14 cellular contexts compared by ENCODE assay signal in genomic region chr18:73774836-73775509, GRCh38.
DNase-seq lines count a peak whose midpoint lies in the region; ATAC-seq and TF ChIP-seq lines count a peak whose summit lies in the region.
"Had no signal": no experiment of that assay in that cellular context is flagged by ENCODE, and none has a peak within 500 bp of the region (broad histone marks: within the 10 kb centered on the region; RNA-seq: fewer than 3 reads in every experiment).

No MANE protein-coding gene starts in this region.

- H3K9me2 ChIP-seq in SK-N-SH: no peaks in the 10 kb centered on the region

- no peak overlapping the region for H3K27ac ChIP-seq in A673 (ENCODE audit: low read depth, low read length, poor library complexity, severe bottlenecking)
- no peak overlapping the region for H3K27ac ChIP-seq in SK-N-SH (ENCODE audit: low read depth in 2 of 2, low read length in 1 of 2)
- H3K27ac ChIP-seq: BLaER1 treated with 17β-estradiol and CSF1 and Interleukin-3, amounts not matched to agents 10 nM and 100 nM had no signal

- POLR2A ChIA-PET in A673 (lab: Charles Lee; ENCODE audit: low non-redundant PET): no interaction called here
- POLR2A ChIA-PET in SK-N-SH (lab: Yijun Ruan, JAX): no interaction called here

- H3K79me2 ChIP-seq in SK-N-SH (ENCODE audit: insufficient read depth): no peaks in the 10 kb centered on the region

- TF ChIP-seq EP300 in SK-N-SH (IDR thresholded peaks at IDR 0.05; ENCODE audit: borderline replicate concordance in 1 of 2, low read depth in 1 of 2, low read length in 1 of 2): no peak

- no peaks in the 10 kb centered on the region for H3K27me3 ChIP-seq in A673 (replicated peaks; ENCODE audit: insufficient read depth, low read depth, low read length, poor library complexity)
- H3K27me3 ChIP-seq in MG63: no peaks in the 10 kb centered on the region
- H3K27me3 ChIP-seq in SK-N-SH (ENCODE audit: insufficient read depth): peaks cover 12% of the 10 kb centered on the region; the same call in 1 of the 2 replicates
- H3K27me3 ChIP-seq: BLaER1 treated with 17β-estradiol and CSF1 and Interleukin-3, amounts not matched to agents 10 nM and 100 nM had no signal

- no peaks in the 10 kb centered on the region for H4K20me1 ChIP-seq in SK-N-SH (ENCODE audit: insufficient read depth)
- H4K20me1 ChIP-seq: BLaER1 treated with 17β-estradiol and CSF1 and Interleukin-3, amounts not matched to agents 10 nM and 100 nM had no signal

- H2AFZ ChIP-seq in SK-N-SH (ENCODE audit: low read depth): 0 out of 2 replicates have a peak overlapping the region, but pooled peaks have one; percentile 30

- WGBS in SK-N-SH (ENCODE audit: low lambda C conversion rate): 3% methylated on average over 17 of the region's 17 CpGs

- no peaks in the 10 kb centered on the region for H3K36me3 ChIP-seq in A673 (ENCODE audit: insufficient read depth, low read length, poor library complexity, severe bottlenecking)
- H3K36me3 ChIP-seq in MG63: no peaks in the 10 kb centered on the region
- H3K36me3 ChIP-seq in SK-N-SH (replicated peaks in 1 of 2; ENCODE audit: control insufficient read depth in 1 of 2, insufficient read depth in 2 of 2, low read length in 1 of 2): no peaks in the 10 kb centered on the region
- H3K36me3 ChIP-seq: BLaER1 treated with 17β-estradiol and CSF1 and Interleukin-3, amounts not matched to agents 10 nM and 100 nM had no signal

- no peak for ATAC-seq in GM21717 (IDR thresholded peaks at IDR 0.05; ENCODE audit: unreplicated experiment)

- peak; percentile 48 for TF ChIP-seq RAD21 in SK-N-SH (IDR thresholded peaks at IDR 0.05; ENCODE audit: low read length)

- TF ChIP-seq CTCF in A673 (conservative IDR thresholded peaks at IDR 0.05; ENCODE audit: low read depth, low read length): no peak
- TF ChIP-seq CTCF in SK-N-SH (IDR thresholded peaks at IDR 0.05): peak; percentile 46

- H3K4me3 ChIP-seq in A673 (ENCODE audit: low read depth, low read length, poor library complexity, severe bottlenecking) (no peak overlapping the region), MG63 (peak overlapping the region; percentile 33), SK-N-SH (ENCODE audit: low read depth in 2 of 2, low read length in 1 of 2) (peak overlapping the region in 1 of 2 experiments; percentile 24; a peak in 1 of 4 replicates)
- H3K4me3 ChIP-seq: BLaER1 treated with 17β-estradiol and CSF1 and Interleukin-3, amounts not matched to agents 10 nM and 100 nM had no signal

- peak overlapping the region; percentile 50 for H3K4me2 ChIP-seq in SK-N-SH
- H3K4me2 ChIP-seq: BLaER1 treated with 17β-estradiol and CSF1 and Interleukin-3, amounts not matched to agents 10 nM and 100 nM had no signal

- intact Hi-C loops in A673 (cut with micrococcal nuclease; ENCODE audit: unreplicated experiment): no loop called here

- no peak overlapping the region for H3K9ac ChIP-seq in SK-N-SH
- H3K9ac ChIP-seq: BLaER1 treated with 17β-estradiol and CSF1 and Interleukin-3, amounts not matched to agents 10 nM and 100 nM had no signal

- no TSS peak for BruUV-seq in A673 (replicated peaks; lab: Mats Ljungman, UMichigan)

- CTCF ChIA-PET in A673 (lab: Charles Lee): no interaction called here
- CTCF ChIA-PET in SK-N-SH (lab: Yijun Ruan, JAX): no interaction called here

- no peaks in the 10 kb centered on the region for H3K9me3 ChIP-seq in A673 (ENCODE audit: low read depth, low read length, poor library complexity, severe bottlenecking)
- H3K9me3 ChIP-seq in MG63: no peaks in the 10 kb centered on the region
- no peaks in the 10 kb centered on the region for H3K9me3 ChIP-seq in SK-N-SH

- peak; percentile 14 for DNase-seq in A673 (ENCODE audit: low spot score)
- peak; percentile 76 for DNase-seq in MG63
- DNase-seq in SK-N-SH: no peak
- DNase-seq in islet precursor cell: peak; percentile 69
- no peak for DNase-seq in DMS153 (lab: John Stamatoyannopoulos, UW)
- DNase-seq in amniotic stem cell (lab: John Stamatoyannopoulos, UW): no peak
- DNase-seq in activated CD8-positive, alpha-beta memory T cell treated with anti-CD3 and anti-CD28 coated beads for 24 hours: no peak
- DNase-seq: activated B cell treated with CpG ODN at 0.5 μM for 24 hours; activated T-cell treated with anti-CD3 and anti-CD28 coated beads, Interleukin-2, amount 50 U/mL, for 1 hour; H7; naive B cell; NCI-H187 had no signal

- H3F3A ChIP-seq in SK-N-SH (replicated peaks; ENCODE audit: insufficient read depth): no peaks in the 10 kb centered on the region

- H3K4me1 ChIP-seq in A673 (ENCODE audit: insufficient read depth, low read length, poor library complexity, severe bottlenecking) (no peaks in the 10 kb centered on the region), SK-N-SH (ENCODE audit: control insufficient read depth in 1 of 2, insufficient read depth in 2 of 2, low read depth in 1 of 2, low read length in 1 of 2) (no peaks in the 10 kb centered on the region; a peak in 1 of 4 replicates)

TF ChIP-seq in SK-N-SH, 30 proteins besides CTCF, POLR2A, EP300 and RAD21:
- TF ChIP-seq GABPA (IDR thresholded peaks at IDR 0.05; ENCODE audit: low read depth) (no peak), ZBTB33 (IDR thresholded peaks at IDR 0.05; ENCODE audit: borderline replicate concordance, low read depth) (0 out of 2 replicates have a peak, but pooled peaks have one; percentile 11), TCF12 (IDR thresholded peaks at IDR 0.05) (peak; percentile 5; the same call in 1 of the 2 replicates), MAX (IDR thresholded peaks at IDR 0.05; ENCODE audit: low read depth) (0 out of 2 replicates have a peak, but pooled peaks have one; percentile 14), SMC3 (IDR thresholded peaks at IDR 0.05; ENCODE audit: low read depth, low read length) (peak; percentile 31)

Comparison
In these comparisons a context has a peak if more than half of its experiments do, and no peak if none do; other contexts are left out.
1. DNase-seq: peak in A673 (single experiment), MG63 (single experiment) and islet precursor cell (single experiment); none in SK-N-SH (single experiment), DMS153 (single experiment), amniotic stem cell (single experiment) and activated CD8-positive, alpha-beta memory T cell treated with anti-CD3 and anti-CD28 coated beads for 24 hours (single experiment).